1 cellular context compared by ENCODE assay signal in genomic region chr1:67146101-67146500, GRCh38.
TF ChIP-seq lines count a peak whose summit lies in the region.

No MANE protein-coding gene starts in this region.

TF ChIP-seq in WTC11, 78 proteins besides CTCF, POLR2A, EP300 and RAD21 (continued from another document):
- TF ChIP-seq AR (CRISPR knock-in tag; IDR thresholded peaks at IDR 0.05) (no peak), ZNF425 (CRISPR knock-in tag; conservative IDR thresholded peaks at IDR 0.05) (no peak), ZMAT4 (CRISPR knock-in tag; IDR thresholded peaks at IDR 0.05) (no peak), FOXP4 (CRISPR knock-in tag; IDR thresholded peaks at IDR 0.05) (no peak)
